In the genomic region with DNA sequence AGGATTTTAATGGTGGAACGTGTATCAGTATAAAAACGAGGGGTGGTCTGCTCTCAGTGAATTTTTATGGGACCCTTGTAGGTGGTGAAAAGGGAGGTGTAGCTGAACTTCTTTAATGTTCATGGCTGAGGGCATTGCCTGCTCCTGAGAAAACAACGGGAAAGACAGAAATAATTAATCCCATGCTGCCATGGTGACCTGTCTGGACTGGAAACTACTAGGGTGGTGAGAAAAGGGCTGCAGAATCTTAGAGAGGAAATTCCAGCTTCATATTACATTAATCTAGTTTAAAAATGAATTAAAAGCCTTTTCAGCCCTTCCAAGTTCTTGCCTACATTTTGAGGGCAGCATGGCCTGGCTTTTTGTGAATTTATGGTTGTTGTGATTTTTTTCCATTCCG, we compare ENCODE assay signal across 18 cellular contexts. TPM values are rescaled to one million over a fixed set of nuclear protein-coding genes. Genes with fewer than 3 reads are reported as not detected.
DNase-seq lines count a peak whose midpoint lies in the region; ATAC-seq and TF ChIP-seq lines count a peak whose summit lies in the region.
"Had no signal": no experiment of that assay in that cellular context is flagged by ENCODE, and none has a peak within 500 bp of the region (broad histone marks: within the 10 kb centered on the region; RNA-seq: fewer than 3 reads in every experiment).

No MANE protein-coding gene starts in this region.

- ATAC-seq in Right ventricle myocardium superior (ENCODE audit: poor library complexity) = no peak
- ATAC-seq in upper lobe of left lung (ENCODE audit: low FRiP score in 2 of 2) = no peak
- no peak for ATAC-seq in HG03457 (IDR thresholded peaks at IDR 0.05; ENCODE audit: unreplicated experiment)
- ATAC-seq: body of pancreas, mucosa of descending colon had no signal

- no peak overlapping the region for H2BK12ac ChIP-seq in mesenchymal stem cell (ENCODE audit: low read length in 2 of 2)

- peak overlapping the region; percentile 68 for H3K27ac Mint-ChIP-seq in chondrocyte (ENCODE audit: unreplicated experiment)
- H3K27ac Mint-ChIP-seq: activated B cell treated with CpG ODN at 0.5 μM for 24 hours had no signal

- 98% methylated on average over 4 of the region's 4 CpGs for WGBS in mesenchymal stem cell
- 83 to 88% methylated on average over 4 of the region's 4 CpGs for WGBS in upper lobe of left lung, 2 donors

- TF ChIP-seq POLR2A in upper lobe of left lung (IDR thresholded peaks at IDR 0.05) = no peak

- H3K4me3 Mint-ChIP-seq in chondrocyte (ENCODE audit: unreplicated experiment) = no peak overlapping the region
- H3K4me3 Mint-ChIP-seq: activated B cell treated with CpG ODN at 0.5 μM for 24 hours had no signal

- H2BK5ac ChIP-seq in mesenchymal stem cell (ENCODE audit: low read depth, low read length, poor library complexity, severe bottlenecking) = no peak overlapping the region

- TF ChIP-seq CTCF in left ventricle myocardium inferior (IDR thresholded peaks at IDR 0.05; ENCODE audit: borderline replicate concordance) (no peak), chondrocyte (IDR thresholded peaks at IDR 0.05) (no peak), upper lobe of left lung (IDR thresholded peaks at IDR 0.05) (no peak)

- H3K9me3 ChIP-seq in left ventricle myocardium inferior (replicated peaks) (no peaks in the 10 kb centered on the region), mesenchymal stem cell (ENCODE audit: control insufficient read depth, low read length) (no peaks in the 10 kb centered on the region), upper lobe of left lung (no peaks in the 10 kb centered on the region)
- H3K9me3 ChIP-seq: body of pancreas, mucosa of descending colon had no signal

- peaks cover 59% of the 10 kb centered on the region for H3K4me1 Mint-ChIP-seq in chondrocyte (ENCODE audit: low read depth)

- H3K14ac ChIP-seq in mesenchymal stem cell (ENCODE audit: low read length in 2 of 2) = no peak overlapping the region

- H3K4me1 ChIP-seq in left ventricle myocardium inferior (peaks cover 100% of the 10 kb centered on the region), mesenchymal stem cell (ENCODE audit: control insufficient read depth, insufficient read depth, low read depth, low read length) (peaks cover 14% of the 10 kb centered on the region), upper lobe of left lung (peaks cover 35 to 77% (median 64%) of the 10 kb centered on the region in 4 donors)

- no peaks in the 10 kb centered on the region for H3K27me3 Mint-ChIP-seq in chondrocyte (ENCODE audit: low read depth)
- H3K27me3 Mint-ChIP-seq: activated B cell treated with CpG ODN at 0.5 μM for 24 hours had no signal

- peaks cover 52% of the 10 kb centered on the region for H3K36me3 ChIP-seq in left ventricle myocardium inferior
- H3K36me3 ChIP-seq in mesenchymal stem cell (ENCODE audit: control insufficient read depth in 1 of 2, insufficient read depth in 2 of 2, low read depth in 1 of 2, low read length in 2 of 2) = peaks cover 34 to 79% of the 10 kb centered on the region in 2 experiments
- peaks cover 3 to 57% (median 21%) of the 10 kb centered on the region in 4 donors for H3K36me3 ChIP-seq in upper lobe of left lung

- H3K27me3 ChIP-seq in left ventricle myocardium inferior (ENCODE audit: low read depth) (no peaks in the 10 kb centered on the region), mesenchymal stem cell (ENCODE audit: control insufficient read depth in 1 of 2, insufficient read depth in 1 of 2, low read length in 2 of 2) (no peaks in the 10 kb centered on the region), upper lobe of left lung (no peaks in the 10 kb centered on the region)
- H3K27me3 ChIP-seq: body of pancreas had no signal

- no peak overlapping the region for H2BK120ac ChIP-seq in mesenchymal stem cell (ENCODE audit: low read depth, low read length)

- H2AFZ ChIP-seq in mesenchymal stem cell (ENCODE audit: low read depth, low read length) = no peak overlapping the region

- peak overlapping the region; percentile 54 for H2BK15ac ChIP-seq in mesenchymal stem cell (ENCODE audit: low read depth, poor library complexity, severe bottlenecking)

- H4K8ac ChIP-seq in mesenchymal stem cell (ENCODE audit: low read length) = no peak overlapping the region

- H3K79me1 ChIP-seq in mesenchymal stem cell (replicated peaks; ENCODE audit: low read length, poor library complexity, severe bottlenecking) = peaks cover 41% of the 10 kb centered on the region

- H3K4me3 ChIP-seq in left ventricle myocardium inferior (no peak overlapping the region), mesenchymal stem cell (ENCODE audit: insufficient read depth in 1 of 2, low read depth in 1 of 2, low read length in 2 of 2) (no peak overlapping the region), upper lobe of left lung (no peak overlapping the region)
- H3K4me3 ChIP-seq: body of pancreas, mucosa of descending colon had no signal

- DNase-seq in left ventricle myocardium inferior (no peak), Right ventricle myocardium superior (no peak), chondrocyte (ENCODE audit: low spot score) (no peak), mesenchymal stem cell (no peak), upper lobe of left lung (no peak), NCI-H1694 treated with DMSO at 0.1 percent for 48 hours (lab: John Stamatoyannopoulos, UW) (no peak)
- no peak for DNase-seq in activated naive CD4-positive, alpha-beta T cell (lab: John Stamatoyannopoulos, UW)
- DNase-seq: activated B cell treated with CpG ODN at 0.5 μM for 24 hours; activated naive CD4-positive, alpha-beta T cell treated with Interleukin-2 at 50 U/mL for 16 hours; body of pancreas; Calu3; effector CD4-positive, alpha-beta T cell; foreskin melanocyte; mucosa of descending colon; NCI-H1694; NCI-H510A; SW 1271 had no signal

- H3K27ac ChIP-seq in left ventricle myocardium inferior (replicated peaks) (peak overlapping the region; percentile 99), mesenchymal stem cell (ENCODE audit: low read length, poor library complexity, severe bottlenecking) (no peak overlapping the region), upper lobe of left lung (peak overlapping the region in 3 of 4 donors; percentile 89 to 99 (median 97))

- intact Hi-C loops in left ventricle myocardium inferior (cut with micrococcal nuclease) (no loop called here), Right ventricle myocardium superior (cut with DNase I) (no loop called here)

- H4K91ac ChIP-seq in mesenchymal stem cell (ENCODE audit: low read length) = no peak overlapping the region

- no peak overlapping the region for H3K4ac ChIP-seq in mesenchymal stem cell (ENCODE audit: low read depth in 1 of 2, low read length in 2 of 2)

- no peak overlapping the region for H3K4me2 ChIP-seq in mesenchymal stem cell (ENCODE audit: low read length, poor library complexity, severe bottlenecking)

- peaks cover 30% of the 10 kb centered on the region for H3K36me3 Mint-ChIP-seq in chondrocyte (ENCODE audit: low read depth)

- no peaks in the 10 kb centered on the region for H3K9me3 Mint-ChIP-seq in chondrocyte (ENCODE audit: low read depth)

- no peak overlapping the region for H3K23ac ChIP-seq in mesenchymal stem cell (ENCODE audit: low read length in 2 of 2)

- peak overlapping the region; percentile 20 for H3K9ac ChIP-seq in mesenchymal stem cell (ENCODE audit: low read length)

- no peak for TF ChIP-seq EP300 in upper lobe of left lung (IDR thresholded peaks at IDR 0.05)

- no peak overlapping the region for H3K18ac ChIP-seq in mesenchymal stem cell (ENCODE audit: low read depth in 1 of 2, low read length in 2 of 2)

- H2AK5ac ChIP-seq in mesenchymal stem cell (ENCODE audit: low read length, severe bottlenecking) = no peak overlapping the region

RNA-seq across cellular contexts. Expression of a gene that starts 47.7 kb away (rescaled TPM):
- total RNA-seq in left ventricle myocardium inferior = 116 TPM
- 89.6 TPM for total RNA-seq in Right ventricle myocardium superior
- 50.4 to 71.1 TPM (median 64.6 TPM) in 3 replicates for total RNA-seq in chondrocyte
- 42.0 TPM for polyA plus RNA-seq in mesenchymal stem cell (2013, experiment 1 of 2)
- 39.5 TPM for polyA plus RNA-seq in mesenchymal stem cell (2013, experiment 2 of 2)
- 100 to 1,000 TPM in 2 of 6 donors, 10 to 100 TPM in 4; 80.2 to 146 (median 91.8) TPM for total RNA-seq in upper lobe of left lung
